Comparison of ENCODE assay signal across 26 cellular contexts in genomic region chr1:221736714-221737113, GRCh38. TPM values are rescaled to one million over a fixed set of nuclear protein-coding genes. Genes with fewer than 3 reads are reported as not detected.
DNase-seq lines count a peak whose midpoint lies in the region; ATAC-seq and TF ChIP-seq lines count a peak whose summit lies in the region.
"Had no signal": no experiment of that assay in that cellular context is flagged by ENCODE, and none has a peak within 500 bp of the region (broad histone marks: within the 10 kb centered on the region; RNA-seq: fewer than 3 reads in every experiment).

No MANE protein-coding gene starts in this region.

- peak overlapping the region; percentile 88 for H3K4me2 ChIP-seq in Loucy (ENCODE audit: low read depth, low read length, poor library complexity, severe bottlenecking)
- peak overlapping the region; percentile 13 for H3K4me2 ChIP-seq in fibroblast of lung (ENCODE audit: extremely low read depth, insufficient read depth, low read length)
- H3K4me2 ChIP-seq: PC-9 had no signal

- no peak overlapping the region for H2AFZ ChIP-seq in Loucy (ENCODE audit: low read length)
- no peak overlapping the region for H2AFZ ChIP-seq in fibroblast of lung (ENCODE audit: low read length)
- H2AFZ ChIP-seq: PC-9 had no signal

- no peak for TF ChIP-seq CTCF in Loucy (conservative IDR thresholded peaks at IDR 0.05; ENCODE audit: low read length)
- TF ChIP-seq CTCF in fibroblast of lung (conservative IDR thresholded peaks at IDR 0.05 in 1 of 2, IDR thresholded peaks at IDR 0.05 in 1 of 2; ENCODE audit: low read depth in 1 of 2, low read length in 2 of 2) = no peak
- TF ChIP-seq CTCF in gastrocnemius medialis (IDR thresholded peaks at IDR 0.05 in 4 of 5, conservative IDR thresholded peaks at IDR 0.05 in 1 of 5) = no peak
- no peak for TF ChIP-seq CTCF in CD4-positive, alpha-beta T cell (IDR thresholded peaks at IDR 0.05)

- intact Hi-C loops in gastrocnemius medialis (cut with DNase I; ENCODE audit: low total_unique reads) = no loop called here
- intact Hi-C loops in CD4-positive, alpha-beta T cell (cut with DNase I, micrococcal nuclease) = no loop called here

- peak overlapping the region in 1 of 4 donors; percentile 74 for H3K4me3 Mint-ChIP-seq in CD4-positive, CD25-positive, alpha-beta regulatory T cell
- no peak overlapping the region for H3K4me3 Mint-ChIP-seq in CD4-positive, alpha-beta T cell
- H3K4me3 Mint-ChIP-seq: CD8-positive, alpha-beta T cell had no signal

- H4K20me1 ChIP-seq in Loucy (ENCODE audit: insufficient read depth, low read length, poor library complexity, severe bottlenecking) (peaks cover 82% of the 10 kb centered on the region), fibroblast of lung (ENCODE audit: control insufficient read depth, extremely low read depth, insufficient read depth, low read length) (no peaks in the 10 kb centered on the region)

- POLR2A ChIA-PET in CD4-positive, alpha-beta T cell (lab: Charles Lee) = no interaction called here

- H3K9me3 Mint-ChIP-seq in CD4-positive, CD25-positive, alpha-beta regulatory T cell = no peaks in the 10 kb centered on the region
- H3K9me3 Mint-ChIP-seq in CD4-positive, alpha-beta T cell = no peaks in the 10 kb centered on the region
- H3K9me3 Mint-ChIP-seq: CD8-positive, alpha-beta T cell; effector memory CD8-positive, alpha-beta T cell had no signal

- H3K27ac Mint-ChIP-seq in CD4-positive, CD25-positive, alpha-beta regulatory T cell = peak overlapping the region; percentile 61 to 76 (median 65)
- H3K27ac Mint-ChIP-seq in CD4-positive, alpha-beta T cell = no peak overlapping the region
- H3K27ac Mint-ChIP-seq: CD8-positive, alpha-beta T cell had no signal

- H3K36me3 ChIP-seq in CD4-positive, CD25-positive, alpha-beta regulatory T cell (ENCODE audit: control insufficient read depth, insufficient read depth, low read length) = peaks cover 31% of the 10 kb centered on the region
- H3K36me3 ChIP-seq in Loucy (ENCODE audit: insufficient read depth, low read length) = peaks cover 18% of the 10 kb centered on the region
- peaks cover 6% of the 10 kb centered on the region for H3K36me3 ChIP-seq in fibroblast of lung (ENCODE audit: control insufficient read depth, insufficient read depth, low read length)
- no peaks in the 10 kb centered on the region for H3K36me3 ChIP-seq in gastrocnemius medialis
- H3K36me3 ChIP-seq: adrenal gland, breast epithelium, colonic mucosa, tibial nerve had no signal

- CTCF ChIA-PET in CD4-positive, alpha-beta T cell (lab: Charles Lee) = no interaction called here

- H3K36me3 Mint-ChIP-seq in CD4-positive, CD25-positive, alpha-beta regulatory T cell = peaks cover 40% of the 10 kb centered on the region
- H3K36me3 Mint-ChIP-seq in CD4-positive, alpha-beta T cell (ENCODE audit: low read depth) = peaks cover 17% of the 10 kb centered on the region

- H3K9me2 ChIP-seq in Loucy (replicated peaks; ENCODE audit: low read depth, low read length) = no peaks in the 10 kb centered on the region

- no peaks in the 10 kb centered on the region for H3K9me3 ChIP-seq in CD4-positive, CD25-positive, alpha-beta regulatory T cell (ENCODE audit: control insufficient read depth in 2 of 2, low read length in 2 of 2)
- H3K9me3 ChIP-seq in Loucy (ENCODE audit: insufficient read depth, low read depth, low read length) (no peaks in the 10 kb centered on the region), fibroblast of lung (ENCODE audit: control insufficient read depth, insufficient read depth, low read depth, low read length) (no peaks in the 10 kb centered on the region), gastrocnemius medialis (no peaks in the 10 kb centered on the region)
- H3K9me3 ChIP-seq in CD4-positive, alpha-beta T cell (ENCODE audit: control insufficient read depth, low read length) = no peaks in the 10 kb centered on the region
- H3K9me3 ChIP-seq: adrenal gland, breast epithelium, colonic mucosa, tibial nerve had no signal

- ATAC-seq in CD4-positive, CD25-positive, alpha-beta regulatory T cell (ENCODE audit: low read depth in 2 of 2) = no peak
- ATAC-seq in gastrocnemius medialis (peak in 1 of 2 donors; percentile 40), GM18519 (IDR thresholded peaks at IDR 0.05; ENCODE audit: low FRiP score, unreplicated experiment) (no peak)
- ATAC-seq in CD4-positive, alpha-beta T cell (ENCODE audit: poor library complexity) = no peak
- ATAC-seq: activated CD4-positive, CD25-positive, alpha-beta regulatory T cell treated with anti-CD3 and anti-CD28 coated beads, Interleukin-2, amount 50 U/mL, for 24 hours; activated CD8-positive, alpha-beta T cell treated with anti-CD3 and anti-CD28 coated beads, Interleukin-2, amount 10 ng/mL, durations not matched to agents 7 days and 5 days; CD8-positive, alpha-beta T cell; effector memory CD8-positive, alpha-beta T cell had no signal

- no peaks in the 10 kb centered on the region for H3K27me3 Mint-ChIP-seq in CD4-positive, CD25-positive, alpha-beta regulatory T cell
- H3K27me3 Mint-ChIP-seq in CD4-positive, alpha-beta T cell = no peaks in the 10 kb centered on the region
- H3K27me3 Mint-ChIP-seq: effector memory CD8-positive, alpha-beta T cell had no signal

- DNase-seq in CD4-positive, CD25-positive, alpha-beta regulatory T cell = no peak
- DNase-seq in fibroblast of lung (ENCODE audit: low read depth in 2 of 2) (no peak), gastrocnemius medialis (peak in 1 of 2 donors; percentile 80), medulla oblongata (ENCODE audit: extremely low spot score) (no peak), glomerular visceral epithelial cell (ENCODE audit: extremely low spot score) (no peak)
- no peak for DNase-seq in CD4-positive, alpha-beta T cell
- DNase-seq: activated CD8-positive, alpha-beta T cell treated with anti-CD3 and anti-CD28 coated beads, Interleukin-2, amount 10 ng/mL, durations not matched to agents 7 days and 5 days; activated effector memory CD4-positive, alpha-beta T cell treated with anti-CD3 and anti-CD28 coated beads, Interleukin-2, amount 50 U/mL, for 16 hours; adrenal gland; CD8-positive, alpha-beta T cell; colonic mucosa; effector memory CD8-positive, alpha-beta T cell; GOT3; KG1; kidney glomerular epithelial cell; NCI-H146; PC-9; Right ventricle myocardium superior; stimulated activated CD4-positive, alpha-beta T cell treated with anti-CD3 and anti-CD28 coated beads, Interleukin-4, amount 100 ng/mL, for 4 hours; stimulated activated naive CD4-positive, alpha-beta T cell had no signal

- no peaks in the 10 kb centered on the region for H3K27me3 ChIP-seq in CD4-positive, CD25-positive, alpha-beta regulatory T cell (ENCODE audit: control insufficient read depth, insufficient read depth, low read length)
- H3K27me3 ChIP-seq in Loucy (ENCODE audit: insufficient read depth, low read length, poor library complexity, severe bottlenecking) = no peaks in the 10 kb centered on the region
- H3K27me3 ChIP-seq in fibroblast of lung (ENCODE audit: control insufficient read depth, insufficient read depth, low read length) = no peaks in the 10 kb centered on the region
- H3K27me3 ChIP-seq in gastrocnemius medialis = no peaks in the 10 kb centered on the region
- H3K27me3 ChIP-seq in CD4-positive, alpha-beta T cell (ENCODE audit: control insufficient read depth, insufficient read depth, low read length) = no peaks in the 10 kb centered on the region
- H3K27me3 ChIP-seq: adrenal gland, breast epithelium, colonic mucosa, tibial nerve had no signal

- H3K27ac ChIP-seq in CD4-positive, CD25-positive, alpha-beta regulatory T cell (ENCODE audit: insufficient read depth, low read length, poor library complexity, severe bottlenecking) = no peak overlapping the region
- no peak overlapping the region for H3K27ac ChIP-seq in fibroblast of lung (ENCODE audit: insufficient read depth, low read length)
- peak overlapping the region; percentile 82 to 99 (median 96) for H3K27ac ChIP-seq in gastrocnemius medialis
- H3K27ac ChIP-seq in CD4-positive, alpha-beta T cell (ENCODE audit: low read depth, low read length) = no peak overlapping the region
- H3K27ac ChIP-seq: adrenal gland, breast epithelium, colonic mucosa, PC-9, tibial nerve had no signal

- no peaks in the 10 kb centered on the region for H3F3A ChIP-seq in Loucy (ENCODE audit: low read depth)

- peaks cover 92% of the 10 kb centered on the region for H3K4me1 ChIP-seq in CD4-positive, CD25-positive, alpha-beta regulatory T cell (ENCODE audit: control insufficient read depth, insufficient read depth, low read length, poor library complexity, severe bottlenecking)
- H3K4me1 ChIP-seq in Loucy (ENCODE audit: insufficient read depth, low read length, poor library complexity, severe bottlenecking) = peaks cover 78% of the 10 kb centered on the region
- no peaks in the 10 kb centered on the region for H3K4me1 ChIP-seq in fibroblast of lung (ENCODE audit: control insufficient read depth, extremely low read depth, insufficient read depth, low read length)
- H3K4me1 ChIP-seq in gastrocnemius medialis = peaks cover 80 to 85% of the 10 kb centered on the region in 2 donors
- H3K4me1 ChIP-seq: breast epithelium had no signal

- in situ Hi-C loops in gastrocnemius medialis (cut with MboI; ENCODE audit: low sequenced_read_pairs in 4 of 4) = loop anchor here (25.0 kb wide), 3 partner anchors 174 to 901 kb away; no protein-coding TSS in a partner anchor

- H3K79me2 ChIP-seq in Loucy (ENCODE audit: insufficient read depth, low read length) (peaks cover 100% of the 10 kb centered on the region), fibroblast of lung (ENCODE audit: control insufficient read depth, insufficient read depth, low read length) (peaks cover 94% of the 10 kb centered on the region)

- peaks cover 35 to 66% (median 48%) of the 10 kb centered on the region in 4 donors for H3K4me1 Mint-ChIP-seq in CD4-positive, CD25-positive, alpha-beta regulatory T cell
- peaks cover 62% of the 10 kb centered on the region for H3K4me1 Mint-ChIP-seq in CD4-positive, alpha-beta T cell (ENCODE audit: low read depth)

- peak; percentile 43 to 73 for TF ChIP-seq POLR2A in gastrocnemius medialis (IDR thresholded peaks at IDR 0.05)

- H3K9ac ChIP-seq in Loucy (ENCODE audit: low read depth, low read length, poor library complexity, severe bottlenecking) (peak overlapping the region; percentile 89), fibroblast of lung (ENCODE audit: insufficient read depth, low read length) (no peak overlapping the region)

- H3K4me3 ChIP-seq in CD4-positive, CD25-positive, alpha-beta regulatory T cell (ENCODE audit: low read depth, low read length) = peak overlapping the region; percentile 100
- peak overlapping the region; percentile 94 for H3K4me3 ChIP-seq in Loucy (ENCODE audit: low read length, poor library complexity, severe bottlenecking)
- no peak overlapping the region for H3K4me3 ChIP-seq in fibroblast of lung (replicated peaks in 1 of 4; ENCODE audit: control extremely low read depth in 1 of 4, insufficient read depth in 1 of 4, low read depth in 3 of 4, low read length in 4 of 4)
- peak overlapping the region; percentile 25 to 39 (median 32) for H3K4me3 ChIP-seq in gastrocnemius medialis
- H3K4me3 ChIP-seq: adrenal gland, breast epithelium, colonic mucosa, lung, PC-9, tibial nerve had no signal

RNA-seq across cellular contexts. Expression of gene DUSP10, which starts 5.2 kb away (rescaled TPM):
- total RNA-seq in CD4-positive, CD25-positive, alpha-beta regulatory T cell = 251 TPM
- polyA plus RNA-seq in CD4-positive, CD25-positive, alpha-beta regulatory T cell = 10 to 100 TPM; 30.7 to 42.4 (median 36.1) TPM
- total RNA-seq in fibroblast of lung (22.6 and 71.7 TPM in 2 replicates), gastrocnemius medialis (1 to 10 TPM; 2.9 to 7.0 (median 5.9) TPM)
- 19.4 and 28.7 TPM in 2 replicates for polyA plus RNA-seq in fibroblast of lung
- polyA plus RNA-seq in fibroblast of lung (2012) = 9.8 and 12.5 TPM in 2 replicates
- polyA minus RNA-seq in fibroblast of lung (ENCODE audit: low replicate concordance) = 24.7 and 37.0 TPM in 2 replicates
- total RNA-seq in CD4-positive, alpha-beta T cell = 10 to 100 TPM; 66.9 to 70.9 TPM

Comparison
In these comparisons a context has a peak if more than half of its experiments do, and no peak if none do; other contexts are left out.
1. H3K27ac ChIP-seq: peak in gastrocnemius medialis (4 of 4); none in CD4-positive, CD25-positive, alpha-beta regulatory T cell (single experiment), fibroblast of lung (single experiment) and CD4-positive, alpha-beta T cell (single experiment).
2. H3K4me3 ChIP-seq: peak in CD4-positive, CD25-positive, alpha-beta regulatory T cell (single experiment), Loucy (single experiment) and gastrocnemius medialis (4 of 4); none in fibroblast of lung (0 of 4).